6 cellular contexts compared by ENCODE assay signal in genomic region chr19:55117063-55117635, GRCh38. TPM values are rescaled to one million over a fixed set of nuclear protein-coding genes. Genes with fewer than 3 reads are reported as not detected.
DNase-seq lines count a peak whose midpoint lies in the region; ATAC-seq and TF ChIP-seq lines count a peak whose summit lies in the region.

No MANE protein-coding gene starts in this region.

- CTCF ChIA-PET in activated CD8-positive, alpha-beta T cell treated with anti-CD3 and anti-CD28 coated beads, Interleukin-2, amount 10 ng/mL, durations not matched to agents 7 days and 5 days (lab: Charles Lee) = interaction anchor here (0.6 to 1.1 kb wide), 3 partner anchors 24 to 43 kb away, joined by 3 read pairs; no protein-coding TSS in a partner anchor

- peaks cover 16% of the 10 kb centered on the region for H3K36me3 Mint-ChIP-seq in activated CD8-positive, alpha-beta T cell treated with anti-CD3 and anti-CD28 coated beads, Interleukin-2, amount 10 ng/mL, durations not matched to agents 7 days and 5 days (ENCODE audit: low read depth)

- H3K27ac Mint-ChIP-seq in activated CD8-positive, alpha-beta T cell treated with anti-CD3 and anti-CD28 coated beads, Interleukin-2, amount 10 ng/mL, durations not matched to agents 7 days and 5 days = peak overlapping the region; percentile 91

- H3K4me1 Mint-ChIP-seq in activated CD8-positive, alpha-beta T cell treated with anti-CD3 and anti-CD28 coated beads, Interleukin-2, amount 10 ng/mL, durations not matched to agents 7 days and 5 days (ENCODE audit: low read depth) = peaks cover 39% of the 10 kb centered on the region

- peaks cover 7% of the 10 kb centered on the region for H3K27me3 Mint-ChIP-seq in activated CD8-positive, alpha-beta T cell treated with anti-CD3 and anti-CD28 coated beads, Interleukin-2, amount 10 ng/mL, durations not matched to agents 7 days and 5 days (ENCODE audit: low read depth)

- peak overlapping the region; percentile 89 for H3K4me3 ChIP-seq in lower lobe of right lung

- TF ChIP-seq CTCF in 22Rv1 (IDR thresholded peaks at IDR 0.05) = no peak; the same call in 1 of the 2 replicates
- TF ChIP-seq CTCF in lower lobe of right lung (IDR thresholded peaks at IDR 0.05) = no peak

- H3K9me3 Mint-ChIP-seq in activated CD8-positive, alpha-beta T cell treated with anti-CD3 and anti-CD28 coated beads, Interleukin-2, amount 10 ng/mL, durations not matched to agents 7 days and 5 days (ENCODE audit: insufficient read depth) = no peaks in the 10 kb centered on the region

- ATAC-seq in GM21825 (IDR thresholded peaks at IDR 0.05; ENCODE audit: unreplicated experiment) (peak; percentile 14), lower lobe of right lung (no peak), HG02623 (IDR thresholded peaks at IDR 0.05; ENCODE audit: unreplicated experiment) (no peak)
- peak; percentile 24 for ATAC-seq in activated CD8-positive, alpha-beta T cell treated with anti-CD3 and anti-CD28 coated beads, Interleukin-2, amount 10 ng/mL, durations not matched to agents 7 days and 5 days

- peak; percentile 28 for DNase-seq in activated CD8-positive, alpha-beta T cell treated with anti-CD3 and anti-CD28 coated beads, Interleukin-2, amount 10 ng/mL, durations not matched to agents 7 days and 5 days
- DNase-seq in lower lobe of right lung = no peak
- DNase-seq in UCSD-AML1 (lab: John Stamatoyannopoulos, UW; ENCODE audit: unreplicated experiment) = no peak

- peak overlapping the region; percentile 97 for H3K4me3 Mint-ChIP-seq in activated CD8-positive, alpha-beta T cell treated with anti-CD3 and anti-CD28 coated beads, Interleukin-2, amount 10 ng/mL, durations not matched to agents 7 days and 5 days

- intact Hi-C loops in lower lobe of right lung (cut with DNase I) = no loop called here

- H3K27me3 ChIP-seq in lower lobe of right lung (ENCODE audit: low read depth) = no peaks in the 10 kb centered on the region

- H3K4me1 ChIP-seq in lower lobe of right lung = peaks cover 51% of the 10 kb centered on the region

- POLR2A ChIA-PET in activated CD8-positive, alpha-beta T cell treated with anti-CD3 and anti-CD28 coated beads, Interleukin-2, amount 10 ng/mL, durations not matched to agents 7 days and 5 days (lab: Charles Lee) = interaction anchor here (0.6 to 1.7 kb wide), 6 partner anchors 10 to 537 kb away, joined by 3 to 6 read pairs (median 4); partner anchors contain the start of genes PPP6R1 and RDH13

- H3K9me3 ChIP-seq in lower lobe of right lung = no peaks in the 10 kb centered on the region

- H3K27ac ChIP-seq in 22Rv1 (peak overlapping the region; percentile 76), lower lobe of right lung (peak overlapping the region; percentile 85)

- H3K36me3 ChIP-seq in lower lobe of right lung = peaks cover 5% of the 10 kb centered on the region

RNA-seq across cellular contexts. Expression of gene PPP1R12C, which starts 0.3 kb away (rescaled TPM):
- total RNA-seq in activated CD8-positive, alpha-beta T cell treated with anti-CD3 and anti-CD28 coated beads, Interleukin-2, amount 10 ng/mL, durations not matched to agents 7 days and 5 days = 100 to 1,000 TPM; 137 to 142 TPM
- total RNA-seq in lower lobe of right lung = 103 TPM

RNA-seq across cellular contexts. Expression of gene TNNT1, which starts 31.9 kb away (rescaled TPM):
- total RNA-seq in activated CD8-positive, alpha-beta T cell treated with anti-CD3 and anti-CD28 coated beads, Interleukin-2, amount 10 ng/mL, durations not matched to agents 7 days and 5 days = not detected
- total RNA-seq in lower lobe of right lung = not detected

RNA-seq across cellular contexts. Expression of gene TNNI3, which starts 40.4 kb away (rescaled TPM):
- total RNA-seq in activated CD8-positive, alpha-beta T cell treated with anti-CD3 and anti-CD28 coated beads, Interleukin-2, amount 10 ng/mL, durations not matched to agents 7 days and 5 days = not detected
- total RNA-seq in lower lobe of right lung = 2.3 TPM

RNA-seq across cellular contexts. Expression of gene EPS8L1, which starts 41.5 kb away (rescaled TPM):
- 1 to 10 TPM; 4.9 to 8.6 TPM for total RNA-seq in activated CD8-positive, alpha-beta T cell treated with anti-CD3 and anti-CD28 coated beads, Interleukin-2, amount 10 ng/mL, durations not matched to agents 7 days and 5 days
- total RNA-seq in lower lobe of right lung = 28.1 TPM

RNA-seq across cellular contexts. Expression of gene DNAAF3, which starts 49.3 kb away (rescaled TPM):
- under 1 TPM; 0.21 to 0.23 TPM for total RNA-seq in activated CD8-positive, alpha-beta T cell treated with anti-CD3 and anti-CD28 coated beads, Interleukin-2, amount 10 ng/mL, durations not matched to agents 7 days and 5 days
- total RNA-seq in lower lobe of right lung = 12.8 TPM

Comparison
In these comparisons a context has a peak if more than half of its experiments do, and no peak if none do; other contexts are left out.
1. ATAC-seq: peak in GM21825 (single experiment) and activated CD8-positive, alpha-beta T cell treated with anti-CD3 and anti-CD28 coated beads, Interleukin-2, amount 10 ng/mL, durations not matched to agents 7 days and 5 days (single experiment); none in lower lobe of right lung (0 of 2) and HG02623 (single experiment).